Comparison of ENCODE assay signal across 18 cellular contexts in the genomic region with DNA sequence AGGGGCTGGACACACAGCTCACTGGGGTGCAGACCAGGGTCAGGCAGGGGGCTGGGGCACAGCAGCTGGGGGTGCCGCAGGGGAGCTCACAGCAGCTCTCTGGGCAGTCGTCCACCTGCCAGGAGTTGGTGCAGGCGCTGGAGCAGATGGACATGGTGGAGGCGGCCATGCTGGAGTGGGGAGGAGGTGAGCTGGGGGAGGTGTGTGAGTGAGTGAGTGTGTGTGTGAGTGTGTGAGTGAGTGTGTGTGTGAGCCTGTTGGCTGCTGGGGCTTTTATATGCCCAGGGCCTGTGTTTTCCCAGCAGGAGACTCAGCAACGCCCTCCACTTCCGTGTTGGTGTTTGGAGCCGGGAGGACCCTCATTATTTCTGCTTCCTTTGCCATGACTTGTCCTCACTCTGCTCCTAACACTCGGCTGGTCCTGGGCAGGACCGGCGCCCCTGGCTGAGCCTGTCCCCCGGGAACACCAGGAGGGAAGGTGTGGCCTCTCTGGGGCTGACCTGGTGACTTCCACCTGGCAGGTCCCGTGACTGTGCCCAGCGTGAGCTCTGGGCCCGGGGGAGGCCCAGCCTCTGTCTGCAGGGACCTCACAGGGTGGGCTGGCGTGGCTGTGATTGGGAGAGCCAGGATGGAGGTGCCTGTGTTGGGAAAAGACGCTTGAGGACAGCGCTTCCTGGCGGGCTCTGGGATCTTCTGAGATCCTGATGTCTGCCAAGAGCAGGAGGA. TPM values are rescaled to one million over a fixed set of nuclear protein-coding genes. Genes with fewer than 3 reads are reported as not detected.
DNase-seq lines count a peak whose midpoint lies in the region; ATAC-seq, FAIRE-seq and TF ChIP-seq lines count a peak whose summit lies in the region.
"Had no signal": no experiment of that assay in that cellular context is flagged by ENCODE, and none has a peak within 500 bp of the region (broad histone marks: within the 10 kb centered on the region; RNA-seq: fewer than 3 reads in every experiment).

TSS of gene KRTAP10-2 (minus strand) at position 216 of the 726 bp plus-strand sequence. CDS start at position 169, 47 bp downstream.

- H3K4me3 ChIP-seq in GM23338 (no peak within 1 kb of the TSS), pancreas (no peak within 1 kb of the TSS)
- H3K4me3 ChIP-seq: skin epidermis had no signal

- FAIRE-seq in pancreas (lab: Jason Lieb, UNC) = no peak
- FAIRE-seq: islet of Langerhans, RCC 7860 had no signal

- H3K36me3 Mint-ChIP-seq in GM23338 (ENCODE audit: low read depth) (peaks cover 13% of the 10 kb centered on the region), neural crest cell (ENCODE audit: low read depth) (peaks cover 10% of the 10 kb centered on the region)

- H4K20me1 ChIP-seq in GM23338 (replicated peaks; ENCODE audit: insufficient read depth) = no peaks in the 10 kb centered on the region

- no peak within 1 kb of the TSS for H3K4me3 Mint-ChIP-seq in GM23338
- H3K4me3 Mint-ChIP-seq in neural crest cell = no peak within 1 kb of the TSS
- H3K4me3 Mint-ChIP-seq: CD8-positive, alpha-beta T cell; HFFc6; nephron; T-helper 1 cell treated with Interleukin-12 subunit alpha and Interleukin-12 subunit beta and Interleukin-4 antibody, amounts not matched to agents 30 μg/mL and 1 μg/mL, for 36 hours had no signal

- H3K4me1 Mint-ChIP-seq in GM23338 = peaks cover 47% of the 10 kb centered on the region
- peaks cover 21% of the 10 kb centered on the region for H3K4me1 Mint-ChIP-seq in neural crest cell

- WGBS in pancreas, 2 donors = 39 to 44% methylated on average over 15 to 18 of the region's 18 CpGs

- no peaks in the 10 kb centered on the region; the same call in 1 of the 2 replicates for H3K36me3 ChIP-seq in GM23338 (ENCODE audit: insufficient read depth)
- no peaks in the 10 kb centered on the region for H3K36me3 ChIP-seq in pancreas

- no peaks in the 10 kb centered on the region for H3K9me2 ChIP-seq in GM23338 (ENCODE audit: insufficient read depth)

- peaks cover 25% of the 10 kb centered on the region for H3K4me1 ChIP-seq in GM23338 (ENCODE audit: insufficient read depth)
- no peaks in the 10 kb centered on the region for H3K4me1 ChIP-seq in pancreas

- ATAC-seq in GM23338 (no peak), GM18870 (IDR thresholded peaks at IDR 0.05; ENCODE audit: unreplicated experiment) (no peak), GM21515 (IDR thresholded peaks at IDR 0.05; ENCODE audit: unreplicated experiment) (no peak), pancreas (no peak)
- ATAC-seq: CD8-positive, alpha-beta T cell had no signal

- H3K27me3 Mint-ChIP-seq in GM23338 (ENCODE audit: insufficient read depth, low read depth, poor library complexity) = peaks cover 22% of the 10 kb centered on the region
- no peaks in the 10 kb centered on the region for H3K27me3 Mint-ChIP-seq in neural crest cell (ENCODE audit: low read depth)

- H3K27ac Mint-ChIP-seq in GM23338 (peak within 1 kb of the TSS; percentile 51; the same call in 1 of the 2 replicates), neural crest cell (ENCODE audit: unreplicated experiment) (peak within 1 kb of the TSS; percentile 29)
- H3K27ac Mint-ChIP-seq: CD8-positive, alpha-beta T cell; HFFc6; T-helper 1 cell treated with Interleukin-12 subunit alpha and Interleukin-12 subunit beta and Interleukin-4 antibody, amounts not matched to agents 30 μg/mL and 1 μg/mL, for 36 hours had no signal

- peaks cover 10% of the 10 kb centered on the region for H3K9me3 Mint-ChIP-seq in GM23338
- H3K9me3 Mint-ChIP-seq in neural crest cell = peaks cover 6% of the 10 kb centered on the region

- no peak within 1 kb of the TSS for H3K4me2 ChIP-seq in GM23338

- no peak within 1 kb of the TSS for H2AFZ ChIP-seq in GM23338

- peak; percentile 60 for DNase-seq in DMS53 (lab: John Stamatoyannopoulos, UW)
- DNase-seq in DMS53 treated with DMSO at 0.1 percent for 48 hours (lab: John Stamatoyannopoulos, UW; ENCODE audit: unreplicated experiment) = no peak
- DNase-seq in GM23338 (ENCODE audit: low spot score) = no peak
- peak; percentile 45 for DNase-seq in ecto neural progenitor cell (ENCODE audit: low spot score)
- DNase-seq in neural crest cell (ENCODE audit: low read depth, low spot score) = no peak
- DNase-seq in pancreas = no peak
- DNase-seq: activated CD4-positive, alpha-beta T cell treated with anti-CD3 and anti-CD28 coated beads for 48 hours; HFFc6; NCI-H226 had no signal

- H3K27ac ChIP-seq in GM23338 (ENCODE audit: low read depth) (no peak within 1 kb of the TSS), pancreas (no peak within 1 kb of the TSS)

- TF ChIP-seq CTCF in GM23338 (conservative IDR thresholded peaks at IDR 0.05; ENCODE audit: low read depth in 2 of 2) (no peak), neural crest cell (conservative IDR thresholded peaks at IDR 0.05) (no peak), pancreas (IDR thresholded peaks at IDR 0.05) (no peak)

- 0 out of 2 replicates have a peak, but pooled peaks cover 2% of the 10 kb centered on the region for H3F3A ChIP-seq in GM23338 (replicated peaks; ENCODE audit: low read depth)

- H3K79me2 ChIP-seq in GM23338 (replicated peaks; ENCODE audit: insufficient read depth) = no peaks in the 10 kb centered on the region

- no peaks in the 10 kb centered on the region for H3K9me3 ChIP-seq in pancreas

- H3K27me3 ChIP-seq in GM23338 (ENCODE audit: insufficient read depth) (no peaks in the 10 kb centered on the region), pancreas (peaks cover 0 to 12% (median 0%) of the 10 kb centered on the region in 4 donors)

- intact Hi-C loops in pancreas (cut with DNase I) = no loop called here

TF ChIP-seq in GM23338, 12 proteins besides CTCF, POLR2A, EP300 and RAD21 (continues in another document):
- TF ChIP-seq REST (IDR thresholded peaks at IDR 0.05; ENCODE audit: unreplicated experiment) (no peak), ZNF331 (CRISPR knock-in tag; IDR thresholded peaks at IDR 0.05; ENCODE audit: low read depth) (no peak), STAT1 (IDR thresholded peaks at IDR 0.05; ENCODE audit: unreplicated experiment) (no peak), EZH2 (IDR thresholded peaks at IDR 0.05; ENCODE audit: low read depth, unreplicated experiment) (no peak), CREB1 (CRISPR knock-in tag; IDR thresholded peaks at IDR 0.05; ENCODE audit: low read depth) (no peak), EZH2phosphoT487 (IDR thresholded peaks at IDR 0.05; ENCODE audit: unreplicated experiment) (no peak), JUNB (IDR thresholded peaks at IDR 0.05; ENCODE audit: unreplicated experiment) (no peak), POLR2AphosphoS5 (IDR thresholded peaks at IDR 0.05; ENCODE audit: low read depth) (no peak)
- TF ChIP-seq, protein P1, sequence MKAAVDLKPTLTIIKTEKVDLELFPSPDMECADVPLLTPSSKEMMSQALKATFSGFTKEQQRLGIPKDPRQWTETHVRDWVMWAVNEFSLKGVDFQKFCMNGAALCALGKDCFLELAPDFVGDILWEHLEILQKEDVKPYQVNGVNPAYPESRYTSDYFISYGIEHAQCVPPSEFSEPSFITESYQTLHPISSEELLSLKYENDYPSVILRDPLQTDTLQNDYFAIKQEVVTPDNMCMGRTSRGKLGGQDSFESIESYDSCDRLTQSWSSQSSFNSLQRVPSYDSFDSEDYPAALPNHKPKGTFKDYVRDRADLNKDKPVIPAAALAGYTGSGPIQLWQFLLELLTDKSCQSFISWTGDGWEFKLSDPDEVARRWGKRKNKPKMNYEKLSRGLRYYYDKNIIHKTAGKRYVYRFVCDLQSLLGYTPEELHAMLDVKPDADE (IDR thresholded peaks at IDR 0.05) = no peak

RNA-seq across cellular contexts. Expression of gene KRTAP10-2, which starts in this region (rescaled TPM):
- total RNA-seq in GM23338 (2014; rRNA removed; shearing (Covaris generic)) = not detected in 2 replicates
- 0.24 TPM in 1 of 2 replicates, not detected in the other for polyA plus RNA-seq in GM23338 (2016; fragmentation: Nextera tagmentation; extraction: Ambion mirVana)
- total RNA-seq in neural crest cell = not detected in 2 replicates
- total RNA-seq in pancreas = not detected
- not detected for polyA plus RNA-seq in pancreas
- total RNA-seq: A172; CD8-positive, alpha-beta T cell; HFFc6 had no signal

Comparison
In these comparisons a context has a peak if more than half of its experiments do, and no peak if none do; other contexts are left out.
1. DNase-seq: peak in DMS53 (single experiment) and ecto neural progenitor cell (single experiment); none in DMS53 treated with DMSO at 0.1 percent for 48 hours (single experiment), GM23338 (single experiment), neural crest cell (single experiment) and pancreas (0 of 6).